ENCODE assay signal across 18 cellular contexts in genomic region chr2:26988165-26988879, GRCh38. TPM values are rescaled to one million over a fixed set of nuclear protein-coding genes. Genes with fewer than 3 reads are reported as not detected.
DNase-seq lines count a peak whose midpoint lies in the region; ATAC-seq and TF ChIP-seq lines count a peak whose summit lies in the region.
"Had no signal": no experiment of that assay in that cellular context is flagged by ENCODE, and none has a peak within 500 bp of the region (broad histone marks: within the 10 kb centered on the region; RNA-seq: fewer than 3 reads in every experiment).

No MANE protein-coding gene starts in this region.

- H4K8ac ChIP-seq in IMR-90 (ENCODE audit: low read depth in 2 of 2, low read length in 2 of 2) = no peak overlapping the region

- no peak overlapping the region for H3K27ac Mint-ChIP-seq in naive thymus-derived CD8-positive, alpha-beta T cell
- H3K27ac Mint-ChIP-seq: activated CD8-positive, alpha-beta T cell treated with anti-CD3 and anti-CD28 coated beads, Interleukin-2, amount 10 ng/mL, durations not matched to agents 7 days and 5 days had no signal

- no peak overlapping the region for H3K56ac ChIP-seq in IMR-90 (ENCODE audit: extremely low read depth, insufficient read depth, low read length)

- no peak for TF ChIP-seq RAD21 in IMR-90 (IDR thresholded peaks at IDR 0.05; ENCODE audit: low read length)

- dilution Hi-C loops in IMR-90 (cut with HindIII; ENCODE audit: low sequenced_read_pairs, unreplicated experiment) = no loop called here

- H3K79me1 ChIP-seq in IMR-90 (ENCODE audit: low read depth in 1 of 2, low read length in 2 of 2) = no peaks in the 10 kb centered on the region

- no peak overlapping the region for H2AK5ac ChIP-seq in IMR-90 (ENCODE audit: low read depth, low read length)

- no peak overlapping the region for H3K18ac ChIP-seq in IMR-90 (ENCODE audit: low read depth, low read length)

- H3K27ac ChIP-seq in IMR-90 (ENCODE audit: insufficient read depth, low read length) = no peak overlapping the region
- H3K27ac ChIP-seq in mesodermal cell (ENCODE audit: low read depth, low read length, severe bottlenecking) = peak overlapping the region; percentile 36
- no peak overlapping the region for H3K27ac ChIP-seq in left ventricle myocardium inferior (replicated peaks)
- H3K27ac ChIP-seq: C4-2B, cardiac muscle cell, pancreas, upper lobe of left lung had no signal

- no peak overlapping the region for H4K5ac ChIP-seq in IMR-90 (ENCODE audit: low read depth, low read length)

- H2AK9ac ChIP-seq in IMR-90 (replicated peaks; ENCODE audit: low read depth, low read length, poor library complexity) = no peak overlapping the region

- peaks cover 14% of the 10 kb centered on the region; the same call in 1 of the 2 replicates for H4K20me1 ChIP-seq in IMR-90 (ENCODE audit: insufficient read depth, low read length)

- WGBS in IMR-90 (ENCODE audit: extremely low coverage in 2 of 2, insufficient read length in 1 of 2), 2 experiments = no CpG with 5 or more reads among the region's 3 CpGs
- WGBS in mesodermal cell (ENCODE audit: insufficient coverage in 2 of 2), 2 experiments = 40 to 63% methylated on average over 1 to 3 of the region's 3 CpGs

- H3K4me3 ChIP-seq in IMR-90 (ENCODE audit: insufficient read depth, low read depth, low read length) (no peak overlapping the region), cardiac fibroblast (replicated peaks in 1 of 2; ENCODE audit: low read depth in 2 of 2, low read length in 2 of 2) (no peak overlapping the region), mesodermal cell (ENCODE audit: extremely low read depth, insufficient read depth, low read length, poor library complexity, severe bottlenecking) (no peak overlapping the region), left ventricle myocardium inferior (no peak overlapping the region)
- H3K4me3 ChIP-seq: cardiac muscle cell, pancreas, upper lobe of left lung had no signal

- no peak overlapping the region for H2BK15ac ChIP-seq in IMR-90 (ENCODE audit: low read depth, low read length)

- H3K4me1 ChIP-seq in IMR-90 (ENCODE audit: control insufficient read depth, insufficient read depth, low read length) = peaks cover 4% of the 10 kb centered on the region; the same call in 1 of the 2 replicates
- H3K4me1 ChIP-seq in mesodermal cell (ENCODE audit: control insufficient read depth, insufficient read depth, low read length, poor library complexity, severe bottlenecking) = peaks cover 30% of the 10 kb centered on the region
- H3K4me1 ChIP-seq in left ventricle myocardium inferior = peaks cover 1% of the 10 kb centered on the region
- H3K4me1 ChIP-seq: pancreas had no signal

- no peak overlapping the region for H2BK120ac ChIP-seq in IMR-90 (ENCODE audit: low read depth, low read length)

- H3K23ac ChIP-seq in IMR-90 (ENCODE audit: low read depth, low read length) = no peak overlapping the region; the same call in 1 of the 2 replicates

- H3K36me3 Mint-ChIP-seq in naive thymus-derived CD8-positive, alpha-beta T cell = no peaks in the 10 kb centered on the region

- in situ Hi-C loops in IMR-90 (cut with MboI; ENCODE audit: low sequenced_read_pairs) = no loop called here

- peaks cover 2% of the 10 kb centered on the region; the same call in 1 of the 2 replicates for H3K9me1 ChIP-seq in IMR-90 (ENCODE audit: insufficient read depth, low read length)

- no peaks in the 10 kb centered on the region for H3K9me3 Mint-ChIP-seq in naive thymus-derived CD8-positive, alpha-beta T cell

- no peak overlapping the region for H3K4ac ChIP-seq in IMR-90 (ENCODE audit: low read depth, low read length)

- H3K4me3 Mint-ChIP-seq in naive thymus-derived CD8-positive, alpha-beta T cell = no peak overlapping the region
- H3K4me3 Mint-ChIP-seq: activated CD8-positive, alpha-beta T cell treated with anti-CD3 and anti-CD28 coated beads, Interleukin-2, amount 10 ng/mL, durations not matched to agents 7 days and 5 days had no signal

- BruUV-seq in IMR-90 (replicated peaks; lab: Mats Ljungman, UMichigan) = no TSS peak

- H3K9me3 ChIP-seq in IMR-90 (ENCODE audit: control insufficient read depth, insufficient read depth, low read length) (no peaks in the 10 kb centered on the region), mesodermal cell (ENCODE audit: control insufficient read depth, low read length) (no peaks in the 10 kb centered on the region), left ventricle myocardium inferior (replicated peaks) (no peaks in the 10 kb centered on the region)
- H3K9me3 ChIP-seq: pancreas, upper lobe of left lung had no signal

- no peak for TF ChIP-seq POLR2A in IMR-90 (IDR thresholded peaks at IDR 0.05; ENCODE audit: low read depth, low read length)

- peaks cover 0 to 2% (median 0%) of the 10 kb centered on the region in 5 donors for H3K27me3 Mint-ChIP-seq in naive thymus-derived CD8-positive, alpha-beta T cell

- H3K9ac ChIP-seq in IMR-90 (ENCODE audit: low read depth, low read length) = no peak overlapping the region

- no peak overlapping the region for H3K4me2 ChIP-seq in IMR-90 (ENCODE audit: low read depth, low read length)

- POLR2A ChIA-PET in IMR-90 (lab: Charles Lee; ENCODE audit: unreplicated experiment) = interaction anchor here (0.5 kb wide), 1 partner anchor 205 kb away, joined by 6 read pairs; no protein-coding TSS in a partner anchor
- POLR2A ChIA-PET in naive thymus-derived CD8-positive, alpha-beta T cell (lab: Charles Lee) = no interaction called here

- no peak overlapping the region for H2BK5ac ChIP-seq in IMR-90 (ENCODE audit: low read depth, low read length, poor library complexity, severe bottlenecking)

- CTCF ChIA-PET in IMR-90 (lab: Yijun Ruan, JAX) = interaction anchor here (0.8 to 0.9 kb wide), 2 partner anchors 12 to 15 kb away, joined by 3 to 4 read pairs; no protein-coding TSS in a partner anchor

- no peaks in the 10 kb centered on the region for H3K36me3 ChIP-seq in IMR-90 (ENCODE audit: control insufficient read depth, insufficient read depth, low read length)
- H3K36me3 ChIP-seq in mesodermal cell (ENCODE audit: control insufficient read depth, insufficient read depth, low read length) = no peaks in the 10 kb centered on the region
- H3K36me3 ChIP-seq in left ventricle myocardium inferior = no peaks in the 10 kb centered on the region
- H3K36me3 ChIP-seq: cardiac muscle cell, pancreas, upper lobe of left lung had no signal

- no peak overlapping the region for H4K91ac ChIP-seq in IMR-90 (ENCODE audit: insufficient read depth, low read depth, low read length)

- ATAC-seq in IMR-90 (ENCODE audit: low read depth) = peak; percentile 86
- ATAC-seq in Right ventricle myocardium superior (ENCODE audit: poor library complexity) = no peak
- no peak for ATAC-seq in naive thymus-derived CD8-positive, alpha-beta T cell
- ATAC-seq: activated CD8-positive, alpha-beta T cell treated with anti-CD3 and anti-CD28 coated beads, Interleukin-2, amount 10 ng/mL, durations not matched to agents 7 days and 5 days had no signal

- DNase-seq in AG08396 (ENCODE audit: low spot score) (peak; percentile 49), IMR-90 (peak; percentile 86), cardiac fibroblast (ENCODE audit: low read depth in 2 of 2) (peak; percentile 83 to 84), SKM-1 (lab: John Stamatoyannopoulos, UW; ENCODE audit: unreplicated experiment) (no peak), Right ventricle myocardium superior (no peak), left ventricle myocardium inferior (no peak)
- no peak for DNase-seq in naive thymus-derived CD8-positive, alpha-beta T cell
- DNase-seq: activated CD8-positive, alpha-beta T cell treated with anti-CD3 and anti-CD28 coated beads, Interleukin-2, amount 10 ng/mL, durations not matched to agents 7 days and 5 days; activated effector memory CD4-positive, alpha-beta T cell treated with anti-CD3 and anti-CD28 coated beads, Interleukin-2, amount 50 U/mL, for 16 hours; KG1; mesendoderm; NCI-H187 treated with DMSO at 0.1 percent for 48 hours; NCI-H774; pancreas; upper lobe of left lung had no signal

- TF ChIP-seq CTCF in IMR-90 (conservative IDR thresholded peaks at IDR 0.05; ENCODE audit: low read depth, low read length) = no peak
- no peak for TF ChIP-seq CTCF in cardiac fibroblast (IDR thresholded peaks at IDR 0.05; ENCODE audit: low read depth, low read length)
- TF ChIP-seq CTCF in left ventricle myocardium inferior (IDR thresholded peaks at IDR 0.05; ENCODE audit: borderline replicate concordance) = no peak

- H3K14ac ChIP-seq in IMR-90 (replicated peaks; ENCODE audit: low read depth, low read length) = no peak overlapping the region

- intact Hi-C loops in IMR-90 (cut with micrococcal nuclease) (no loop called here), Right ventricle myocardium superior (cut with DNase I) (no loop called here), left ventricle myocardium inferior (cut with micrococcal nuclease) (no loop called here)

- H3K27me3 ChIP-seq in IMR-90 (ENCODE audit: control insufficient read depth, insufficient read depth, low read length) (no peaks in the 10 kb centered on the region), left ventricle myocardium inferior (ENCODE audit: low read depth) (no peaks in the 10 kb centered on the region)
- H3K27me3 ChIP-seq: cardiac muscle cell, pancreas, upper lobe of left lung had no signal

- H2AFZ ChIP-seq in IMR-90 (replicated peaks; ENCODE audit: low read length, poor library complexity) = no peak overlapping the region

- no peaks in the 10 kb centered on the region for H3K4me1 Mint-ChIP-seq in naive thymus-derived CD8-positive, alpha-beta T cell

- H2BK20ac ChIP-seq in IMR-90 (ENCODE audit: low read depth, low read length) = no peak overlapping the region

TF ChIP-seq in IMR-90, 13 proteins besides CTCF, POLR2A, EP300 and RAD21 (continues in another document):
- no peak for TF ChIP-seq RFX5 (IDR thresholded peaks at IDR 0.05; ENCODE audit: low read depth, low read length)
- TF ChIP-seq NFE2L2 (IDR thresholded peaks at IDR 0.05; ENCODE audit: low read depth, low read length) = no peak

RNA-seq across cellular contexts. Expression of gene MAPRE3, which starts 17.9 kb away (rescaled TPM):
- total RNA-seq in IMR-90 (2012; rRNA removed) (1.8 and 2.5 TPM in 2 replicates), Right ventricle myocardium superior (57.9 TPM), left ventricle myocardium inferior (57.4 TPM)
- polyA plus RNA-seq in IMR-90 (2012; rRNA removed) = 17.3 and 20.3 TPM in 2 replicates
- polyA plus RNA-seq in IMR-90 (2012; cell fraction: cytosol; rRNA removed) = 12.4 and 18.6 TPM in 2 replicates
- polyA plus RNA-seq in IMR-90 (2012; cell fraction: nucleus; rRNA removed; ENCODE audit: low replicate concordance) = 75.6 and 82.1 TPM in 2 replicates
- polyA plus RNA-seq in mesodermal cell (2013, experiment 1 of 2) = 22.7 TPM
- 21.4 TPM for polyA plus RNA-seq in mesodermal cell (2013, experiment 2 of 2)
- 1 to 10 TPM; 3.8 to 5.3 TPM for total RNA-seq in naive thymus-derived CD8-positive, alpha-beta T cell
- polyA plus RNA-seq in naive thymus-derived CD8-positive, alpha-beta T cell = 1 to 10 TPM; 1.4 to 1.6 (median 1.5) TPM

RNA-seq across cellular contexts. Expression of gene TMEM214, which starts 44.4 kb away (rescaled TPM):
- total RNA-seq in IMR-90 (2012; rRNA removed) (31.7 and 32.1 TPM in 2 replicates), Right ventricle myocardium superior (28.2 TPM), left ventricle myocardium inferior (31.4 TPM)
- polyA plus RNA-seq in IMR-90 (2012; rRNA removed) = 121 and 132 TPM in 2 replicates
- polyA plus RNA-seq in IMR-90 (2012; cell fraction: cytosol; rRNA removed) = 47.0 and 97.1 TPM in 2 replicates
- polyA plus RNA-seq in IMR-90 (2012; cell fraction: nucleus; rRNA removed; ENCODE audit: low replicate concordance) = 273 and 440 TPM in 2 replicates
- polyA plus RNA-seq in mesodermal cell (2013, experiment 1 of 2) = 83.5 TPM
- polyA plus RNA-seq in mesodermal cell (2013, experiment 2 of 2) = 72.4 TPM
- total RNA-seq in naive thymus-derived CD8-positive, alpha-beta T cell = 10 to 100 TPM; 60.0 to 60.9 TPM
- 10 to 100 TPM; 19.4 to 25.8 (median 20.8) TPM for polyA plus RNA-seq in naive thymus-derived CD8-positive, alpha-beta T cell

Comparison
In these comparisons a context has a peak if more than half of its experiments do, and no peak if none do; other contexts are left out.
1. DNase-seq: peak in AG08396 (single experiment), IMR-90 (single experiment) and cardiac fibroblast (2 of 2); none in SKM-1 (single experiment), Right ventricle myocardium superior (single experiment), naive thymus-derived CD8-positive, alpha-beta T cell (0 of 10) and left ventricle myocardium inferior (single experiment).